Comparison of ENCODE assay signal across 15 cellular contexts in genomic region chr4:153628796-153629315, GRCh38.
"Had no signal": no experiment of that assay in that cellular context is flagged by ENCODE, and none has a peak within 500 bp of the region (broad histone marks: within the 10 kb centered on the region; RNA-seq: fewer than 3 reads in every experiment).

No MANE protein-coding gene starts in this region.

- H3K4me3 ChIP-seq: pancreas had no signal

- H3K4me1 ChIP-seq: pancreas had no signal

- H3K27ac ChIP-seq: brain microvascular endothelial cell, pancreas had no signal

- H3K9me3 ChIP-seq: pancreas had no signal

- H3K27ac Mint-ChIP-seq: activated naive CD8-positive, alpha-beta T cell treated with anti-CD3 and anti-CD28 coated beads, Interleukin-2, amount 10 ng/mL, durations not matched to agents 7 days and 5 days; activated T-helper 1 cell treated with anti-CD3 and anti-CD28 coated beads, Interleukin-12 subunit alpha, Interleukin-12 subunit beta, Interleukin-2, Interleukin-4 antibody, amounts not matched to agents 30 ng/mL and 10 ng/mL and 1 ng/mL, durations not matched to agents 14 hours and 24 hours and 36 hours had no signal

- H3K27me3 Mint-ChIP-seq: activated naive CD8-positive, alpha-beta T cell treated with anti-CD3 and anti-CD28 coated beads, Interleukin-2, amount 10 ng/mL, durations not matched to agents 7 days and 5 days had no signal

- H3K27me3 ChIP-seq: brain microvascular endothelial cell, pancreas had no signal

- H3K4me3 Mint-ChIP-seq: activated naive CD8-positive, alpha-beta T cell treated with anti-CD3 and anti-CD28 coated beads, Interleukin-2, amount 10 ng/mL, durations not matched to agents 7 days and 5 days; activated T-helper 1 cell treated with anti-CD3 and anti-CD28 coated beads, Interleukin-12 subunit alpha, Interleukin-12 subunit beta, Interleukin-2, Interleukin-4 antibody, amounts not matched to agents 30 ng/mL and 10 ng/mL and 1 ng/mL, durations not matched to agents 14 hours and 24 hours and 36 hours had no signal

- DNase-seq: activated CD4-positive, alpha-beta T cell treated with anti-CD3 and anti-CD28 coated beads for 48 hours; activated CD8-positive, alpha-beta memory T cell treated with anti-CD3 and anti-CD28 coated beads, Interleukin-2, amount 50 U/mL, for 48 hours; activated naive CD8-positive, alpha-beta T cell treated with anti-CD3 and anti-CD28 coated beads, Interleukin-2, amount 10 ng/mL, durations not matched to agents 7 days and 5 days; anterior cingulate cortex; brain microvascular endothelial cell; cerebellar nuclear complex; effector CD8-positive, alpha-beta T cell; foreskin melanocyte; head of caudate nucleus; kidney glomerular epithelial cell; pancreas; stimulated activated CD4-positive, alpha-beta T cell treated with anti-CD3 and anti-CD28 coated beads, Interleukin-12 subunit alpha, Interleukin-12 subunit beta, amount 100 ng/mL, for 4 hours; stimulated activated CD4-positive, alpha-beta T cell treated with anti-CD3 and anti-CD28 coated beads, Interleukin-2, amount 100 ng/mL, for 24 hours; T-helper 2 cell had no signal

- H3K9me3 Mint-ChIP-seq: activated naive CD8-positive, alpha-beta T cell treated with anti-CD3 and anti-CD28 coated beads, Interleukin-2, amount 10 ng/mL, durations not matched to agents 7 days and 5 days; activated T-helper 1 cell treated with anti-CD3 and anti-CD28 coated beads, Interleukin-12 subunit alpha, Interleukin-12 subunit beta, Interleukin-2, Interleukin-4 antibody, amounts not matched to agents 30 ng/mL and 10 ng/mL and 1 ng/mL, durations not matched to agents 14 hours and 24 hours and 36 hours had no signal
